Comparison of ENCODE assay signal across 13 cellular contexts in genomic region chr20:44181611-44182010, GRCh38. TPM values are rescaled to one million over a fixed set of nuclear protein-coding genes. Genes with fewer than 3 reads are reported as not detected.
A peak's percentile ranks its signal among the peaks of the same experiment; 100 is the strongest.
DNase-seq lines count a peak whose midpoint lies in the region; ATAC-seq and TF ChIP-seq lines count a peak whose summit lies in the region.
"Had no signal": no experiment of that assay in that cellular context is flagged by ENCODE, and none has a peak within 500 bp of the region (broad histone marks: within the 10 kb centered on the region; RNA-seq: fewer than 3 reads in every experiment).

No MANE protein-coding gene starts in this region.

- peak overlapping the region; percentile 44 for H4K91ac ChIP-seq in mesenchymal stem cell (ENCODE audit: low read length)
- H4K91ac ChIP-seq in neuronal stem cell (ENCODE audit: low read depth, low read length, poor library complexity) = no peak overlapping the region

- WGBS in mesenchymal stem cell = 61% methylated on average over 5 of the region's 11 CpGs
- WGBS in smooth muscle cell (ENCODE audit: low lambda C conversion rate) = 73% methylated on average over 11 of the region's 11 CpGs
- WGBS in neuronal stem cell (ENCODE audit: extremely low coverage in 2 of 2, insufficient read length in 2 of 2, insufficient replicate concordance in 1 of 2), 2 donors = no CpG with 5 or more reads among the region's 11 CpGs

- H2BK12ac ChIP-seq in mesenchymal stem cell (ENCODE audit: low read length in 2 of 2) (peak overlapping the region in 1 of 2 experiments; percentile 9), neuronal stem cell (ENCODE audit: low read length) (no peak overlapping the region)

- no peaks in the 10 kb centered on the region for H3K9me3 ChIP-seq in mesenchymal stem cell (ENCODE audit: control insufficient read depth, low read length)
- H3K9me3 ChIP-seq in smooth muscle cell (replicated peaks; ENCODE audit: low read depth) = no peaks in the 10 kb centered on the region
- peaks cover 0 to 2% of the 10 kb centered on the region in 2 donors for H3K9me3 ChIP-seq in neuronal stem cell (replicated peaks in 1 of 2; ENCODE audit: control insufficient read depth in 2 of 2, insufficient read depth in 1 of 2, low read depth in 1 of 2, low read length in 2 of 2)

- no peak overlapping the region for H3K27ac ChIP-seq in mesenchymal stem cell (ENCODE audit: low read length, poor library complexity, severe bottlenecking)
- H3K27ac ChIP-seq in smooth muscle cell (ENCODE audit: low read depth) = no peak overlapping the region
- H3K27ac ChIP-seq in neuronal stem cell (replicated peaks; ENCODE audit: low read length) = no peak overlapping the region
- H3K27ac ChIP-seq: HL-60 had no signal

- no peaks in the 10 kb centered on the region for H3K79me1 ChIP-seq in mesenchymal stem cell (replicated peaks; ENCODE audit: low read length, poor library complexity, severe bottlenecking)
- H3K79me1 ChIP-seq in neuronal stem cell (ENCODE audit: low read depth, low read length) = no peaks in the 10 kb centered on the region

- H4K8ac ChIP-seq in mesenchymal stem cell (ENCODE audit: low read length) = peak overlapping the region; percentile 59
- H4K8ac ChIP-seq in neuronal stem cell (ENCODE audit: low read depth, low read length) = no peak overlapping the region

- no peak overlapping the region for H3K23ac ChIP-seq in mesenchymal stem cell (ENCODE audit: low read length in 2 of 2)
- H3K23ac ChIP-seq in neuronal stem cell (ENCODE audit: low read depth, low read length, poor library complexity) = no peak overlapping the region

- H3K4ac ChIP-seq in mesenchymal stem cell (ENCODE audit: low read depth in 1 of 2, low read length in 2 of 2) = peak overlapping the region; percentile 24 to 29
- H3K4ac ChIP-seq in neuronal stem cell (ENCODE audit: low read length) = no peak overlapping the region

- H3K14ac ChIP-seq in mesenchymal stem cell (ENCODE audit: low read length in 2 of 2) (no peak overlapping the region), neuronal stem cell (ENCODE audit: low read length) (no peak overlapping the region)

- H3K18ac ChIP-seq in mesenchymal stem cell (ENCODE audit: low read depth in 1 of 2, low read length in 2 of 2) (peak overlapping the region in 1 of 2 experiments; percentile 5), neuronal stem cell (ENCODE audit: low read length) (no peak overlapping the region)

- no peak overlapping the region for H2BK120ac ChIP-seq in mesenchymal stem cell (ENCODE audit: low read depth, low read length)
- H2BK120ac ChIP-seq in neuronal stem cell (ENCODE audit: low read depth, low read length) = no peak overlapping the region

- DNase-seq in NCI-H1417 (lab: John Stamatoyannopoulos, UW) (peak in 2 of 3 experiments; percentile 75 to 93), cerebellar cortex (ENCODE audit: low spot score) (peak; percentile 70), mesenchymal stem cell (no peak), smooth muscle cell (lab: John Stamatoyannopoulos, UW; ENCODE audit: unreplicated experiment) (no peak), neuronal stem cell (ENCODE audit: low spot score) (no peak), activated gamma-delta T cell (lab: John Stamatoyannopoulos, UW) (no peak)
- DNase-seq in activated naive CD4-positive, alpha-beta T cell treated with anti-CD3 and anti-CD28 coated beads, Interleukin-2, amount 50 U/mL, for 16 hours = no peak
- DNase-seq: activated CD4-positive, alpha-beta T cell treated with anti-CD3 and anti-CD28 coated beads for 4 hours; SHP77 treated with DMSO at 0.1 percent for 48 hours had no signal

- no peak overlapping the region for H2AK5ac ChIP-seq in mesenchymal stem cell (ENCODE audit: low read length, severe bottlenecking)
- no peak overlapping the region for H2AK5ac ChIP-seq in neuronal stem cell (ENCODE audit: low read depth, low read length)

- H2AFZ ChIP-seq in mesenchymal stem cell (ENCODE audit: low read depth, low read length) = no peak overlapping the region
- peak overlapping the region; percentile 20 for H2AFZ ChIP-seq in smooth muscle cell (ENCODE audit: low read depth)
- H2AFZ ChIP-seq in neuronal stem cell (ENCODE audit: low read length) = no peak overlapping the region

- H3K4me2 ChIP-seq in mesenchymal stem cell (ENCODE audit: low read length, poor library complexity, severe bottlenecking) (no peak overlapping the region), smooth muscle cell (peak overlapping the region; percentile 80), neuronal stem cell (ENCODE audit: insufficient read depth, low read length, poor library complexity, severe bottlenecking) (no peak overlapping the region)

- no peaks in the 10 kb centered on the region for H4K20me1 ChIP-seq in smooth muscle cell (ENCODE audit: low read depth)

- peaks cover 5% of the 10 kb centered on the region for H3F3A ChIP-seq in smooth muscle cell (ENCODE audit: low read depth)

- peaks cover 20% of the 10 kb centered on the region for H3K79me2 ChIP-seq in smooth muscle cell (ENCODE audit: low read depth)

- H3K4me1 ChIP-seq in mesenchymal stem cell (ENCODE audit: control insufficient read depth, insufficient read depth, low read depth, low read length) = peaks cover 18% of the 10 kb centered on the region
- peaks cover 15% of the 10 kb centered on the region for H3K4me1 ChIP-seq in smooth muscle cell (ENCODE audit: low read depth)
- H3K4me1 ChIP-seq in neuronal stem cell (ENCODE audit: control insufficient read depth in 2 of 2, insufficient read depth in 1 of 2, low read depth in 1 of 2, low read length in 2 of 2) = peaks cover 12 to 13% of the 10 kb centered on the region in 2 donors

- H3K4me3 ChIP-seq in mesenchymal stem cell (ENCODE audit: insufficient read depth in 1 of 2, low read depth in 1 of 2, low read length in 2 of 2) = no peak overlapping the region
- H3K4me3 ChIP-seq in smooth muscle cell = no peak overlapping the region
- no peak overlapping the region for H3K4me3 ChIP-seq in neuronal stem cell (ENCODE audit: low read length in 2 of 2)
- H3K4me3 ChIP-seq: GM12878, lung had no signal

- no peak for ATAC-seq in HG03378 (IDR thresholded peaks at IDR 0.05; ENCODE audit: unreplicated experiment)
- ATAC-seq: GM12878 had no signal

- H2BK5ac ChIP-seq in mesenchymal stem cell (ENCODE audit: low read depth, low read length, poor library complexity, severe bottlenecking) (no peak overlapping the region), neuronal stem cell (ENCODE audit: low read length) (no peak overlapping the region)

- no peak overlapping the region for H2BK15ac ChIP-seq in mesenchymal stem cell (ENCODE audit: low read depth, poor library complexity, severe bottlenecking)
- H2BK15ac ChIP-seq in neuronal stem cell (ENCODE audit: low read length) = no peak overlapping the region

- TF ChIP-seq CTCF in smooth muscle cell (IDR thresholded peaks at IDR 0.05; ENCODE audit: borderline replicate concordance, insufficient read depth, poor library complexity, severe bottlenecking) = no peak

- H3K36me3 ChIP-seq in mesenchymal stem cell (ENCODE audit: control insufficient read depth in 1 of 2, insufficient read depth in 2 of 2, low read depth in 1 of 2, low read length in 2 of 2) (no peaks in the 10 kb centered on the region), smooth muscle cell (ENCODE audit: low read depth) (no peaks in the 10 kb centered on the region), neuronal stem cell (replicated peaks in 1 of 2; ENCODE audit: control insufficient read depth in 2 of 2, insufficient read depth in 2 of 2, low read length in 2 of 2) (no peaks in the 10 kb centered on the region)

- H3K27me3 ChIP-seq in mesenchymal stem cell (ENCODE audit: control insufficient read depth in 1 of 2, insufficient read depth in 1 of 2, low read length in 2 of 2) (peaks cover 0 to 39% of the 10 kb centered on the region in 2 experiments), smooth muscle cell (ENCODE audit: low read depth) (no peaks in the 10 kb centered on the region), neuronal stem cell (ENCODE audit: control insufficient read depth in 3 of 3, insufficient read depth in 3 of 3, low read depth in 1 of 3, low read length in 3 of 3) (peaks cover 0 to 34% (median 0%) of the 10 kb centered on the region in 3 experiments)

- H3K9ac ChIP-seq in mesenchymal stem cell (ENCODE audit: low read length) (no peak overlapping the region), smooth muscle cell (ENCODE audit: low read depth) (no peak overlapping the region), neuronal stem cell (ENCODE audit: low read depth, low read length, poor library complexity) (no peak overlapping the region)

RNA-seq across cellular contexts. Expression of gene JPH2, which starts 5.4 kb away (rescaled TPM):
- polyA plus RNA-seq in mesenchymal stem cell (2013, experiment 1 of 2) = 1.9 TPM
- 1.8 TPM for polyA plus RNA-seq in mesenchymal stem cell (2013, experiment 2 of 2)
- 3.9 and 4.4 TPM in 2 replicates for total RNA-seq in smooth muscle cell
- 6.0 and 7.4 TPM in 2 replicates for polyA plus RNA-seq in smooth muscle cell
- 0.28 TPM for polyA plus RNA-seq in neuronal stem cell (2013, experiment 1 of 2)
- polyA plus RNA-seq in neuronal stem cell (2013, experiment 2 of 2) = 0.21 TPM
- total RNA-seq: GM12878 had no signal

RNA-seq across cellular contexts. Expression of gene OSER1, which starts 29.0 kb away (rescaled TPM):
- 18.7 TPM for polyA plus RNA-seq in mesenchymal stem cell (2013, experiment 1 of 2)
- 19.7 TPM for polyA plus RNA-seq in mesenchymal stem cell (2013, experiment 2 of 2)
- 32.8 and 42.3 TPM in 2 replicates for total RNA-seq in smooth muscle cell
- polyA plus RNA-seq in smooth muscle cell = 33.1 and 37.6 TPM in 2 replicates
- 25.2 TPM for polyA plus RNA-seq in neuronal stem cell (2013, experiment 1 of 2)
- polyA plus RNA-seq in neuronal stem cell (2013, experiment 2 of 2) = 23.7 TPM

Comparison
In these comparisons a context has a peak if more than half of its experiments do, and no peak if none do; other contexts are left out.
1. DNase-seq: peak in NCI-H1417 (2 of 3) and cerebellar cortex (single experiment); none in mesenchymal stem cell (single experiment), smooth muscle cell (single experiment), neuronal stem cell (single experiment), activated gamma-delta T cell (single experiment) and activated naive CD4-positive, alpha-beta T cell treated with anti-CD3 and anti-CD28 coated beads, Interleukin-2, amount 50 U/mL, for 16 hours (single experiment).